In the genomic region with DNA sequence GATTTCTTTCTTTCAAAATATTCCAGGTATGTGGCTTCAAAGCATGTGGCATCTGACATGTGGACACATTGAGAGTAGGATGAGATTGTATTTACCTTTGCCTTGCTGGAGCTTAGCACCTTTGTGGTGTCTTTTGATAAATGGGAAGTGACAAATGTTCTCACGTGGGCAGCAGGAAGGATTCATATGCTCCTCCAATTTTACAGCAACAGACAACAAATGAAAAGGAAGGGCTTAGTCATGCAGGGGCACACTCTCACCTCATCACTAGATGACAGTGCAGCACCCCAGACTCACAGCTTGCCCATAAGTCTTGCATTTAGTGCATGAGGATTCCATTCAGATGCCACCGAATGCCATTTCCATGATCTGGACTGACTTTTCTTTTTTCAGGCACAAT, we compare ENCODE assay signal across 14 cellular contexts. TPM values are rescaled to one million over a fixed set of nuclear protein-coding genes. Genes with fewer than 3 reads are reported as not detected.
DNase-seq lines count a peak whose midpoint lies in the region; ATAC-seq and TF ChIP-seq lines count a peak whose summit lies in the region.
"Had no signal": no experiment of that assay in that cellular context is flagged by ENCODE, and none has a peak within 500 bp of the region (broad histone marks: within the 10 kb centered on the region; RNA-seq: fewer than 3 reads in every experiment).

No MANE protein-coding gene starts in this region.

- H3K4me2 ChIP-seq in mammary epithelial cell (ENCODE audit: insufficient read depth, low read depth, low read length): no peak overlapping the region

- no peak overlapping the region for H3K9ac ChIP-seq in mammary epithelial cell (ENCODE audit: insufficient read depth, low read length)
- no peak overlapping the region for H3K9ac ChIP-seq in endodermal cell (ENCODE audit: extremely low read depth, low read length, poor library complexity, severe bottlenecking)

- H3K27me3 ChIP-seq in mammary epithelial cell (ENCODE audit: insufficient read depth, low read length) (no peaks in the 10 kb centered on the region), breast epithelium (no peaks in the 10 kb centered on the region), endodermal cell (ENCODE audit: control insufficient read depth, insufficient read depth, low read length, poor library complexity, severe bottlenecking) (no peaks in the 10 kb centered on the region), lower lobe of right lung (ENCODE audit: low read depth) (no peaks in the 10 kb centered on the region)
- H3K27me3 ChIP-seq: BE2C had no signal

- no peaks in the 10 kb centered on the region for H3K79me2 ChIP-seq in mammary epithelial cell (ENCODE audit: insufficient read depth, low read length)

- CTCF ChIA-PET in mammary epithelial cell (lab: Charles Lee; ENCODE audit: low non-redundant PET): no interaction called here

- H2AFZ ChIP-seq in mammary epithelial cell (ENCODE audit: low read depth, low read length): peak overlapping the region; percentile 43

- DNase-seq in mammary epithelial cell: peak; percentile 52
- no peak for DNase-seq in breast epithelium (ENCODE audit: low spot score in 2 of 2)
- DNase-seq in HT1080 (ENCODE audit: low read depth): peak; percentile 64
- DNase-seq in endodermal cell: peak; percentile 46
- no peak for DNase-seq in lower lobe of right lung
- no peak for DNase-seq in HPDE6-E6E7 (ENCODE audit: extremely low spot score)
- DNase-seq: BE2C; CD8-positive, alpha-beta T cell; Karpas-422; MM.1S; NCI-H1105 treated with DMSO at 0.1 percent for 48 hours; NCI-H1930; NCI-H524 treated with DMSO at 0.1 percent for 48 hours had no signal

- no peaks in the 10 kb centered on the region for H3K9me3 ChIP-seq in mammary epithelial cell (replicated peaks; ENCODE audit: insufficient read depth, low read length)
- H3K9me3 ChIP-seq in breast epithelium: no peaks in the 10 kb centered on the region
- peaks cover 4% of the 10 kb centered on the region for H3K9me3 ChIP-seq in endodermal cell (ENCODE audit: control insufficient read depth, low read length)
- no peaks in the 10 kb centered on the region for H3K9me3 ChIP-seq in lower lobe of right lung
- H3K9me3 ChIP-seq: BE2C had no signal

- H4K20me1 ChIP-seq in mammary epithelial cell (ENCODE audit: insufficient read depth, low read length): no peaks in the 10 kb centered on the region

- H3K36me3 ChIP-seq in mammary epithelial cell (ENCODE audit: insufficient read depth, low read length): no peaks in the 10 kb centered on the region
- H3K36me3 ChIP-seq in breast epithelium: no peaks in the 10 kb centered on the region
- no peaks in the 10 kb centered on the region for H3K36me3 ChIP-seq in endodermal cell (ENCODE audit: control insufficient read depth, insufficient read depth, low read length)
- H3K36me3 ChIP-seq in lower lobe of right lung: no peaks in the 10 kb centered on the region
- H3K36me3 ChIP-seq: BE2C had no signal

- H3K4me3 ChIP-seq in mammary epithelial cell (replicated peaks in 1 of 3; ENCODE audit: insufficient read depth in 1 of 3, low read depth in 2 of 3, low read length in 3 of 3): no peak overlapping the region
- no peak overlapping the region for H3K4me3 ChIP-seq in breast epithelium
- H3K4me3 ChIP-seq in endodermal cell (ENCODE audit: low read length): no peak overlapping the region
- no peak overlapping the region for H3K4me3 ChIP-seq in lower lobe of right lung

- intact Hi-C loops in mammary epithelial cell (cut with micrococcal nuclease): loop anchor here (2.0 to 10.0 kb wide), 3 partner anchors 137 to 721 kb away; no protein-coding TSS in a partner anchor
- intact Hi-C loops in breast epithelium (cut with DNase I; ENCODE audit: low total_unique reads): loop anchor here (5.0 kb wide), 1 partner anchor 728 kb away; no protein-coding TSS in a partner anchor
- intact Hi-C loops in lower lobe of right lung (cut with DNase I): loop anchor here (10.0 kb wide), 1 partner anchor 731 kb away; no protein-coding TSS in a partner anchor

- in situ Hi-C loops in mammary epithelial cell (cut with MboI; ENCODE audit: low sequenced_read_pairs in 2 of 2): no loop called here

- 23% methylated on average over 2 of the region's 2 CpGs for WGBS in mammary epithelial cell (ENCODE audit: low coverage, missing lambda C conversion rate)
- WGBS in endodermal cell (ENCODE audit: insufficient coverage in 1 of 2, insufficient read length in 1 of 2), 2 experiments: 80 to 100% methylated on average over 1 to 2 of the region's 2 CpGs

- TF ChIP-seq CTCF in mammary epithelial cell (conservative IDR thresholded peaks at IDR 0.05 in 1 of 2, IDR thresholded peaks at IDR 0.05 in 1 of 2; ENCODE audit: extremely low read depth in 1 of 2, insufficient read depth in 1 of 2, low read depth in 1 of 2, low read length in 2 of 2) (peak in 1 of 2 donors; percentile 5), breast epithelium (IDR thresholded peaks at IDR 0.05) (no peak), endodermal cell (conservative IDR thresholded peaks at IDR 0.05) (no peak), lower lobe of right lung (IDR thresholded peaks at IDR 0.05) (no peak)

- no peaks in the 10 kb centered on the region for H3K36me3 Mint-ChIP-seq in endodermal cell (ENCODE audit: low read depth)
- H3K36me3 Mint-ChIP-seq: CD8-positive, alpha-beta T cell had no signal

- ATAC-seq in lower lobe of right lung (no peak), GM19395 (IDR thresholded peaks at IDR 0.05; ENCODE audit: unreplicated experiment) (no peak)
- ATAC-seq: CD8-positive, alpha-beta T cell had no signal

- H3K4me1 Mint-ChIP-seq in endodermal cell: peaks cover 5% of the 10 kb centered on the region

- TF ChIP-seq POLR2A in breast epithelium (IDR thresholded peaks at IDR 0.05): no peak

- H3K9me3 Mint-ChIP-seq in endodermal cell: peaks cover 3% of the 10 kb centered on the region
- H3K9me3 Mint-ChIP-seq: CD8-positive, alpha-beta T cell had no signal

- peaks cover 6% of the 10 kb centered on the region for H3K27me3 Mint-ChIP-seq in endodermal cell (ENCODE audit: insufficient read depth)

- dilution Hi-C loops in mammary epithelial cell (cut with HindIII; ENCODE audit: low sequenced_read_pairs): no loop called here

- H3K27ac ChIP-seq in mammary epithelial cell (ENCODE audit: insufficient read depth, low read depth, low read length) (no peak overlapping the region), breast epithelium (no peak overlapping the region), endodermal cell (ENCODE audit: low read depth, low read length) (no peak overlapping the region), lower lobe of right lung (no peak overlapping the region)

- peaks cover 14% of the 10 kb centered on the region for H3K4me1 ChIP-seq in mammary epithelial cell (ENCODE audit: insufficient read depth, low read length)
- H3K4me1 ChIP-seq in breast epithelium: peaks cover 0 to 6% of the 10 kb centered on the region in 2 donors
- peaks cover 4% of the 10 kb centered on the region for H3K4me1 ChIP-seq in endodermal cell (ENCODE audit: control insufficient read depth, insufficient read depth, low read length)
- peaks cover 11% of the 10 kb centered on the region for H3K4me1 ChIP-seq in lower lobe of right lung
- H3K4me1 ChIP-seq: BE2C had no signal

- no peak overlapping the region for H3K4me3 Mint-ChIP-seq in endodermal cell
- H3K4me3 Mint-ChIP-seq: CD8-positive, alpha-beta T cell had no signal

- no TSS peak for BruUV-seq in mammary epithelial cell (replicated peaks; lab: Mats Ljungman, UMichigan)

- H3K27ac Mint-ChIP-seq in endodermal cell: no peak overlapping the region
- H3K27ac Mint-ChIP-seq: CD8-positive, alpha-beta T cell had no signal

RNA-seq across cellular contexts. Expression of a gene that starts 39.8 kb away (rescaled TPM):
- total RNA-seq in mammary epithelial cell (1 to 10 TPM; 1.2 to 1.6 TPM), breast epithelium (not detected), endodermal cell (not detected), lower lobe of right lung (not detected)
- 5.2 TPM for polyA plus RNA-seq in mammary epithelial cell
- polyA minus RNA-seq in mammary epithelial cell: not detected
- total RNA-seq in HT1080 (2014; rRNA removed; shearing (Covaris generic)): not detected in 2 replicates
- not detected in 2 replicates for polyA plus RNA-seq in HT1080 (2015; cell fraction: cytosol; rRNA removed)
- polyA plus RNA-seq in HT1080 (2015; cell fraction: nucleus; rRNA removed): not detected in 2 replicates
- polyA plus RNA-seq in endodermal cell (2013, experiment 1 of 2): 4.8 TPM
- polyA plus RNA-seq in endodermal cell (2013, experiment 2 of 2): 6.3 TPM
- total RNA-seq: CD8-positive, alpha-beta T cell had no signal

Comparison
In these comparisons a context has a peak if more than half of its experiments do, and no peak if none do; other contexts are left out.
1. DNase-seq: peak in mammary epithelial cell (single experiment), HT1080 (single experiment) and endodermal cell (single experiment); none in breast epithelium (0 of 2), lower lobe of right lung (single experiment) and HPDE6-E6E7 (single experiment).